Comparison of ENCODE assay signal across 1 cellular context in genomic region chr4:654871-655734, GRCh38.
A peak's percentile ranks its signal among the peaks of the same experiment; 100 is the strongest.
TF ChIP-seq lines count a peak whose summit lies in the region.

No MANE protein-coding gene starts in this region.

TF ChIP-seq in HepG2, 621 proteins besides CTCF, POLR2A, EP300 and RAD21:
- TF ChIP-seq SRSF1 (optimal IDR thresholded peaks at IDR 0.05; ENCODE audit: low read depth, low read length) (no peak), SP5 (CRISPR knock-in tag; IDR thresholded peaks at IDR 0.05; ENCODE audit: borderline replicate concordance, low read depth) (0 out of 2 replicates have a peak, but pooled peaks have one; percentile 8), ZNF772 (CRISPR knock-in tag; IDR thresholded peaks at IDR 0.05) (0 out of 2 replicates have a peak, but pooled peaks have one; percentile 31), ZNF839 (CRISPR knock-in tag; IDR thresholded peaks at IDR 0.05; ENCODE audit: borderline replicate concordance) (peak; percentile 41; the same call in 1 of the 2 replicates), ZNF768 (CRISPR knock-in tag; IDR thresholded peaks at IDR 0.05) (peak; percentile 67; the same call in 1 of the 2 replicates), ZNF17 (CRISPR knock-in tag; IDR thresholded peaks at IDR 0.05) (no peak), ZBTB26 (CRISPR knock-in tag; IDR thresholded peaks at IDR 0.05; ENCODE audit: borderline replicate concordance) (0 out of 2 replicates have a peak, but pooled peaks have one; percentile 4), PATZ1 (CRISPR knock-in tag; IDR thresholded peaks at IDR 0.05) (peak; percentile 41; the same call in 1 of the 2 replicates), ZNF572 (CRISPR knock-in tag; IDR thresholded peaks at IDR 0.05) (peak; percentile 25; the same call in 1 of the 2 replicates), RXRA (CRISPR knock-in tag; IDR thresholded peaks at IDR 0.05) (peak; percentile 50; the same call in 1 of the 2 replicates), ZNF713 (CRISPR knock-in tag; IDR thresholded peaks at IDR 0.05) (0 out of 2 replicates have a peak, but pooled peaks have one; percentile 18), HNRNPL (IDR thresholded peaks at IDR 0.05; ENCODE audit: low read depth, low read length) (peak; percentile 39; the same call in 1 of the 2 replicates), ZBTB39 (CRISPR knock-in tag; IDR thresholded peaks at IDR 0.05) (0 out of 2 replicates have a peak, but pooled peaks have one; percentile 5), ZNF770 (CRISPR knock-in tag; IDR thresholded peaks at IDR 0.05) (peak; percentile 68), POGZ (CRISPR knock-in tag; IDR thresholded peaks at IDR 0.05) (0 out of 2 replicates have a peak, but pooled peaks have one; percentile 14), CBX1 (IDR thresholded peaks at IDR 0.05; ENCODE audit: low read depth) (no peak), NRL (CRISPR knock-in tag; IDR thresholded peaks at IDR 0.05; ENCODE audit: borderline replicate concordance) (0 out of 2 replicates have a peak, but pooled peaks have one; percentile 13), BCL6 (CRISPR knock-in tag; IDR thresholded peaks at IDR 0.05) (peak; percentile 66; the same call in 1 of the 2 replicates), ZFP91 (CRISPR knock-in tag; IDR thresholded peaks at IDR 0.05; ENCODE audit: borderline replicate concordance) (peak; percentile 30; the same call in 1 of the 2 replicates), TERF1 (CRISPR knock-in tag; IDR thresholded peaks at IDR 0.05) (0 out of 2 replicates have a peak, but pooled peaks have one; percentile 42), PHF21A (CRISPR knock-in tag; IDR thresholded peaks at IDR 0.05) (no peak), MTERF4 (CRISPR knock-in tag; IDR thresholded peaks at IDR 0.05) (peak; percentile 10; the same call in 1 of the 2 replicates), ZNF563 (CRISPR knock-in tag; IDR thresholded peaks at IDR 0.05) (peak; percentile 18; the same call in 1 of the 2 replicates), SNAPC5 (CRISPR knock-in tag; IDR thresholded peaks at IDR 0.05; ENCODE audit: borderline replicate concordance) (no peak)
